In the genomic region with DNA sequence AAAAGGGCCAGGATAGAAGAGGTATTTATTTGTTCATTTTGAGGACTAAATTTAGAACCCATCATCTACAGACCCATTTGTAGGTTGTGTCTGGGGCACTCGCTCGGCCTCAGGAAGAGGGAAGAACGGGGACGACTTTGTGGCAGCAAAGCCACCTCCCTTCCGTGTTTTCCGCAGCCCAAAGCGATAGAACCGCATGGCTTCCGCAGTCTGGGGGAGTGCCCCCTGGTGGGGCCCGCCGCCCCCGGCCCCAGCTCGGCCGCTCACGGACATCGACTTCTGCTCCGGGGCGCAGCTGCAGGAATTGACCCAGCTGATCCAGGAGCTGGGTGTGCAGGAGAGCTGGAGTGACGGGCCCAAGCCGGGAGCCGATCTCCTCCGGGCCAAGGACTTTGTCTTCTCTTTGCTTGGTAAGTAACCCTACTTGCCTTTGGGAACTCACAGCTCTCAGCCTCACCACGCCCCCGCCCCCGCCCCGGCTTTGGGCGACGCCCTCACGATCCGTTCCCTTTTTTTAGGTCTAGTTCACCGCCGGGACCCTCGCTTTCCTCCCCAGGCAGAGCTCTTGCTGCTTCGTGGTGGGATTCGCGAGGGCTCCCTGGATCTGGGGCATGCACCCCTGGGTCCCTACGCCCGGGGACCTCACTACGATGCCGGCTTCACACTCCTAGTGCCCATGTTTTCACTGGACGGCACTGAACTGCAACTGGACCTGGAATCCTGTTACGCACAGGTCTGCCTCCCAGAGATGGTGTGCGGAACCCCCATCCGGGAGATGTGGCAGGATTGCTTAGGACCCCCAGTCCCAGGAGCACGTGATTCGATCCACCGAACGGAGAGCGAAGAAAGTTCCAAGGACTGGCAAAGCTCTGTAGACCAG, we compare ENCODE assay signal across 8 cellular contexts. TPM values are rescaled to one million over a fixed set of nuclear protein-coding genes. Genes with fewer than 3 reads are reported as not detected.
DNase-seq lines count a peak whose midpoint lies in the region; ATAC-seq and TF ChIP-seq lines count a peak whose summit lies in the region.

No MANE protein-coding gene starts in this region.

- H3K27ac Mint-ChIP-seq in naive B cell, result peak overlapping the region; percentile 87 to 98 (median 98)

- H3K4me3 Mint-ChIP-seq in naive B cell, result peak overlapping the region; percentile 87 to 99 (median 95)

- no peaks in the 10 kb centered on the region for H3K27me3 ChIP-seq in endocrine pancreas (ENCODE audit: control insufficient read depth, insufficient read depth, low read length)
- no peaks in the 10 kb centered on the region for H3K27me3 ChIP-seq in thyroid gland

- peaks cover 31 to 52% (median 50%) of the 10 kb centered on the region in 3 donors for H3K4me1 Mint-ChIP-seq in naive B cell

- ATAC-seq in GM21717 (IDR thresholded peaks at IDR 0.05; ENCODE audit: unreplicated experiment) (peak; percentile 24), naive B cell (ENCODE audit: low read depth in 2 of 2) (peak; percentile 27 to 29)

- DNase-seq in DMS53 treated with DMSO at 0.1 percent for 48 hours (lab: John Stamatoyannopoulos, UW; ENCODE audit: unreplicated experiment) (peak; percentile 82), NB4 (ENCODE audit: low read depth) (peak; percentile 84), naive B cell (no peak), thyroid gland (peak; percentile 49 to 56), HT-29 (ENCODE audit: low spot score) (no peak)
- DNase-seq in activated CD4-positive, alpha-beta T cell treated with anti-CD3 and anti-CD28 coated beads, Interleukin-2, amount 50 U/mL, for 1 hour, result peak; percentile 47

- 5 to 7% methylated on average over 30 to 42 of the region's 49 CpGs for WGBS in thyroid gland, 2 donors

- TF ChIP-seq POLR2A in NB4 (IDR thresholded peaks at IDR 0.05; ENCODE audit: extremely low read depth, insufficient read length) (no peak), thyroid gland (IDR thresholded peaks at IDR 0.05) (peak in 1 of 2 donors; percentile 0)

- H3K9me3 ChIP-seq in endocrine pancreas (ENCODE audit: control insufficient read depth, low read length), result no peaks in the 10 kb centered on the region
- no peaks in the 10 kb centered on the region for H3K9me3 ChIP-seq in thyroid gland

- no peaks in the 10 kb centered on the region for H3K9me3 Mint-ChIP-seq in naive B cell

- peak; percentile 15 for TF ChIP-seq CTCF in NB4 (IDR thresholded peaks at IDR 0.05; ENCODE audit: low read depth, low read length)
- peak in 1 of 6 experiments; percentile 16 for TF ChIP-seq CTCF in thyroid gland (IDR thresholded peaks at IDR 0.05)

- peaks cover 0 to 23% of the 10 kb centered on the region in 2 donors for H3K36me3 Mint-ChIP-seq in naive B cell

- H3K36me3 ChIP-seq in endocrine pancreas (ENCODE audit: control insufficient read depth, insufficient read depth, low read length) (no peaks in the 10 kb centered on the region), thyroid gland (no peaks in the 10 kb centered on the region)

- peak overlapping the region; percentile 2 for H3K9ac ChIP-seq in endocrine pancreas (ENCODE audit: control insufficient read depth, insufficient read depth, low read length)

- intact Hi-C loops in thyroid gland (cut with DNase I), result loop anchor here (5.0 kb wide), 2 partner anchors 84 to 126 kb away; partner anchors contain the start of genes KCTD11 and SENP3

- H3K4me3 ChIP-seq in NB4 (ENCODE audit: low read depth, low read length), result peak overlapping the region; percentile 72
- H3K4me3 ChIP-seq in endocrine pancreas (ENCODE audit: control insufficient read depth, insufficient read depth, low read length), result peak overlapping the region; percentile 31
- H3K4me3 ChIP-seq in thyroid gland (replicated peaks in 1 of 3), result peak overlapping the region; percentile 30 to 53 (median 38)

- no peaks in the 10 kb centered on the region for H3K4me1 ChIP-seq in endocrine pancreas (ENCODE audit: control insufficient read depth, insufficient read depth, low read length)
- peaks cover 31 to 49% of the 10 kb centered on the region in 2 donors for H3K4me1 ChIP-seq in thyroid gland

- H3K27me3 Mint-ChIP-seq in naive B cell, result peaks cover 12 to 30% (median 30%) of the 10 kb centered on the region in 3 donors

- H3K27ac ChIP-seq in thyroid gland, result peak overlapping the region; percentile 25 to 64 (median 61)

RNA-seq across cellular contexts. Expression of gene TMEM102, which starts 0.7 kb away (rescaled TPM):
- polyA plus RNA-seq in naive B cell (ENCODE audit: low read depth in 6 of 6), result 10 to 100 TPM in 5 of 6 donors, 1 to 10 TPM in 1; 9.6 to 19.8 (median 13.5) TPM
- total RNA-seq in thyroid gland, result 10 to 100 TPM; 11.3 to 19.4 (median 16.4) TPM
- 11.7 and 19.4 TPM in 2 replicates for total RNA-seq in HT-29 (2014; rRNA removed; shearing (Covaris generic))

RNA-seq across cellular contexts. Expression of gene FGF11, which starts 3.4 kb away (rescaled TPM):
- under 1 TPM in 1 of 6 donors, not detected in 5; 0.16 TPM for polyA plus RNA-seq in naive B cell (ENCODE audit: low read depth in 6 of 6)
- total RNA-seq in thyroid gland, result 10 to 100 TPM in 3 of 4 donors, 1 to 10 TPM in 1; 4.3 to 12.1 (median 10.5) TPM
- total RNA-seq in HT-29 (2014; rRNA removed; shearing (Covaris generic)), result 0.46 and 0.52 TPM in 2 replicates

RNA-seq across cellular contexts. Expression of gene SPEM3, which starts 7.3 kb away (rescaled TPM):
- polyA plus RNA-seq in naive B cell (ENCODE audit: low read depth in 6 of 6), result not detected
- not detected for total RNA-seq in thyroid gland
- not detected in 2 replicates for total RNA-seq in HT-29 (2014; rRNA removed; shearing (Covaris generic))

RNA-seq across cellular contexts. Expression of gene CHRNB1, which starts 8.9 kb away (rescaled TPM):
- 10 to 100 TPM; 12.6 to 21.6 (median 15.6) TPM for polyA plus RNA-seq in naive B cell (ENCODE audit: low read depth in 6 of 6)
- 10 to 100 TPM; 13.4 to 29.2 (median 19.8) TPM for total RNA-seq in thyroid gland
- 0.83 and 1.6 TPM in 2 replicates for total RNA-seq in HT-29 (2014; rRNA removed; shearing (Covaris generic))

RNA-seq across cellular contexts. Expression of gene SPEM2, which starts 10.5 kb away (rescaled TPM):
- polyA plus RNA-seq in naive B cell (ENCODE audit: low read depth in 6 of 6), result not detected
- under 1 TPM in 1 of 4 donors, not detected in 3; 0.40 TPM for total RNA-seq in thyroid gland
- total RNA-seq in HT-29 (2014; rRNA removed; shearing (Covaris generic)), result not detected in 2 replicates

Comparison
In these comparisons a context has a peak if more than half of its experiments do, and no peak if none do; other contexts are left out.
1. DNase-seq: peak in DMS53 treated with DMSO at 0.1 percent for 48 hours (single experiment), NB4 (single experiment), activated CD4-positive, alpha-beta T cell treated with anti-CD3 and anti-CD28 coated beads, Interleukin-2, amount 50 U/mL, for 1 hour (single experiment) and thyroid gland (2 of 2); none in naive B cell (single experiment) and HT-29 (single experiment).
2. Peak in every context shown above with its lines, with median percentiles within 50 percentile points of each other: H3K4me3 ChIP-seq.